ENCODE assay signal across 1 cellular context in the genomic region with DNA sequence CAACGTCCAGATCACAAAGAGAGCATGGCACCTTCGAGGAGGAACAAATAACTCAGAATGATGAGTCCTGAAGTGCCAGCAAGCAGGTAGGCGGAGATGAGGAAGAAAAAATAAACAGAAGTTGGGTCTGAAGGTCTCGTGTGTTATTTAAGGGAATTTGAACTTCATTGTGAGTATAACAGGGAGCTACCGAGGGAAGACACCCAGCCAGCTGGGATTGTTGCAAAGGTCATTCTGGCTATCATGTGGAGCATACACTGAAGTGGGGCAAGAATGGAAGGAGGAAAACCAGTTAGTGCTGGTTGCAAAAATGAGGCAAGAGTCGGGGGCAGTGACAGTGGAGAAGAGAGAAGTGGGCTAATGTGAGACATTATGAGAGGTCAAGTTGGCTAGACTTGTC.
TF ChIP-seq lines count a peak whose summit lies in the region.

No MANE protein-coding gene starts in this region.

TF ChIP-seq in IMR-90, 13 proteins besides CTCF, POLR2A, EP300 and RAD21 (continued from another document):
- TF ChIP-seq, protein P1, sequence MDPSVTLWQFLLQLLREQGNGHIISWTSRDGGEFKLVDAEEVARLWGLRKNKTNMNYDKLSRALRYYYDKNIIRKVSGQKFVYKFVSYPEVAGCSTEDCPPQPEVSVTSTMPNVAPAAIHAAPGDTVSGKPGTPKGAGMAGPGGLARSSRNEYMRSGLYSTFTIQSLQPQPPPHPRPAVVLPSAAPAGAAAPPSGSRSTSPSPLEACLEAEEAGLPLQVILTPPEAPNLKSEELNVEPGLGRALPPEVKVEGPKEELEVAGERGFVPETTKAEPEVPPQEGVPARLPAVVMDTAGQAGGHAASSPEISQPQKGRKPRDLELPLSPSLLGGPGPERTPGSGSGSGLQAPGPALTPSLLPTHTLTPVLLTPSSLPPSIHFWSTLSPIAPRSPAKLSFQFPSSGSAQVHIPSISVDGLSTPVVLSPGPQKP (IDR thresholded peaks at IDR 0.05; ENCODE audit: borderline replicate concordance, low read depth, low read length): no peak
- no peak for TF ChIP-seq MXI1 (IDR thresholded peaks at IDR 0.05; ENCODE audit: borderline replicate concordance, low read depth, low read length)
- TF ChIP-seq CHD1 (IDR thresholded peaks at IDR 0.05; ENCODE audit: low read depth, low read length): no peak
